ENCODE assay signal across 8 cellular contexts in the genomic region with DNA sequence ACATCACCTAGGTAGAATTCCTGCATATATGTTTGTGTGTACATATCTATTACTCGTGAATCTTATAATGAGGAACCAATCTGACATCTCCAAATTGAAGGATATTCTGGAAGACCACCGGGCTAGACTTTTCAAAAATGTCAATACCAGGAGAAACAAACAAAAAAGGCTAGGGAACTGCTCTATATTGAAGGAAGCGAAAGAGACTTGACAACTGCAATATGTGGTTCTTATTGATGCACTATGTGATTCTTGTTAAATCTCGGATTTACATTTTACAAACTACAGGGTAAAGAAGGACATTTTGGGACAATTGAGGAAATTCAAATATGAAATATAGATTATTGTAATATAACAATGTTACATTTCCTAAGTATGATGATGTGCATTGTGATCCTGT.
A peak's percentile ranks its signal among the peaks of the same experiment; 100 is the strongest.
DNase-seq lines count a peak whose midpoint lies in the region; ATAC-seq lines count a peak whose summit lies in the region.

No MANE protein-coding gene starts in this region.

- DNase-seq in activated CD4-positive, alpha-beta T cell treated with anti-CD3 and anti-CD28 coated beads, Interleukin-2, amount 10 ng/mL, durations not matched to agents 24 days and 14 days: no peak
- no peak for DNase-seq in activated CD4-positive, alpha-beta T cell treated with anti-CD3 and anti-CD28 coated beads for 1 hour
- no peak for DNase-seq in activated T-helper 2 cell treated with anti-CD3 and anti-CD28 coated beads, Interferon-gamma antibody, Interleukin-2, Interleukin-4, amounts not matched to agents 10 μg/mL and 5 μg/mL and 100 μg/mL, durations not matched to agents 14 hours and 24 hours and 36 hours (ENCODE audit: low spot score)
- DNase-seq in inferior parietal cortex (ENCODE audit: extremely low spot score): peak; percentile 65
- DNase-seq in T-helper 9 cell: no peak
- no peak for DNase-seq in NCI-H748 treated with DMSO at 0.1 percent for 48 hours (lab: John Stamatoyannopoulos, UW)

- intact Hi-C loops in activated CD4-positive, alpha-beta T cell treated with anti-CD3 and anti-CD28 coated beads, Interleukin-2, amount 10 ng/mL, durations not matched to agents 24 days and 14 days (cut with micrococcal nuclease): loop anchor here (2.0 to 10.0 kb wide), 5 partner anchors 29 to 1348 kb away; partner anchors contain the start of genes BBX, CIP2A and DZIP3
- intact Hi-C loops in activated T-helper 2 cell treated with anti-CD3 and anti-CD28 coated beads, Interferon-gamma antibody, Interleukin-2, Interleukin-4, amounts not matched to agents 10 μg/mL and 5 μg/mL and 100 μg/mL, durations not matched to agents 14 hours and 24 hours and 36 hours (cut with micrococcal nuclease): loop anchor here (2.0 to 5.0 kb wide), 7 partner anchors 191 to 1238 kb away; partner anchors contain the start of gene BBX

- H3K9me3 ChIP-seq in stomach smooth muscle (ENCODE audit: control insufficient read depth in 2 of 2, low read length in 2 of 2): no peaks in the 10 kb centered on the region

- H3K4me1 ChIP-seq in stomach smooth muscle (ENCODE audit: control insufficient read depth, insufficient read depth, low read length): peaks cover 3% of the 10 kb centered on the region

- peak overlapping the region; percentile 94 to 96 for H3K4me3 ChIP-seq in stomach smooth muscle (ENCODE audit: low read length in 2 of 2)

- H3K27ac Mint-ChIP-seq in activated CD4-positive, alpha-beta T cell treated with anti-CD3 and anti-CD28 coated beads, Interleukin-2, amount 10 ng/mL, durations not matched to agents 24 days and 14 days: no peak overlapping the region
- no peak overlapping the region for H3K27ac Mint-ChIP-seq in activated T-helper 2 cell treated with anti-CD3 and anti-CD28 coated beads, Interferon-gamma antibody, Interleukin-2, Interleukin-4, amounts not matched to agents 10 μg/mL and 5 μg/mL and 100 μg/mL, durations not matched to agents 14 hours and 24 hours and 36 hours

- H3K27me3 Mint-ChIP-seq in activated CD4-positive, alpha-beta T cell treated with anti-CD3 and anti-CD28 coated beads, Interleukin-2, amount 10 ng/mL, durations not matched to agents 24 days and 14 days: peaks cover 13% of the 10 kb centered on the region
- H3K27me3 Mint-ChIP-seq in activated T-helper 2 cell treated with anti-CD3 and anti-CD28 coated beads, Interferon-gamma antibody, Interleukin-2, Interleukin-4, amounts not matched to agents 10 μg/mL and 5 μg/mL and 100 μg/mL, durations not matched to agents 14 hours and 24 hours and 36 hours (ENCODE audit: low read depth): peaks cover 10% of the 10 kb centered on the region

- peak overlapping the region; percentile 89 for H3K4me3 Mint-ChIP-seq in activated CD4-positive, alpha-beta T cell treated with anti-CD3 and anti-CD28 coated beads, Interleukin-2, amount 10 ng/mL, durations not matched to agents 24 days and 14 days
- peak overlapping the region; percentile 42 for H3K4me3 Mint-ChIP-seq in activated T-helper 2 cell treated with anti-CD3 and anti-CD28 coated beads, Interferon-gamma antibody, Interleukin-2, Interleukin-4, amounts not matched to agents 10 μg/mL and 5 μg/mL and 100 μg/mL, durations not matched to agents 14 hours and 24 hours and 36 hours (ENCODE audit: low read depth)

- ATAC-seq in GM18867 (IDR thresholded peaks at IDR 0.05; ENCODE audit: unreplicated experiment): no peak

- no peaks in the 10 kb centered on the region for H3K9me3 Mint-ChIP-seq in activated CD4-positive, alpha-beta T cell treated with anti-CD3 and anti-CD28 coated beads, Interleukin-2, amount 10 ng/mL, durations not matched to agents 24 days and 14 days
- H3K9me3 Mint-ChIP-seq in activated T-helper 2 cell treated with anti-CD3 and anti-CD28 coated beads, Interferon-gamma antibody, Interleukin-2, Interleukin-4, amounts not matched to agents 10 μg/mL and 5 μg/mL and 100 μg/mL, durations not matched to agents 14 hours and 24 hours and 36 hours: no peaks in the 10 kb centered on the region

- peak overlapping the region in 1 of 2 donors; percentile 86 for H3K9ac ChIP-seq in stomach smooth muscle (ENCODE audit: low read length in 2 of 2)

- H3K36me3 Mint-ChIP-seq in activated CD4-positive, alpha-beta T cell treated with anti-CD3 and anti-CD28 coated beads, Interleukin-2, amount 10 ng/mL, durations not matched to agents 24 days and 14 days (ENCODE audit: low read depth): no peaks in the 10 kb centered on the region
- H3K36me3 Mint-ChIP-seq in activated T-helper 2 cell treated with anti-CD3 and anti-CD28 coated beads, Interferon-gamma antibody, Interleukin-2, Interleukin-4, amounts not matched to agents 10 μg/mL and 5 μg/mL and 100 μg/mL, durations not matched to agents 14 hours and 24 hours and 36 hours (ENCODE audit: low read depth): no peaks in the 10 kb centered on the region

- no peak overlapping the region for H3K27ac ChIP-seq in stomach smooth muscle (ENCODE audit: low read length)

- peaks cover 16% of the 10 kb centered on the region for H3K4me1 Mint-ChIP-seq in activated CD4-positive, alpha-beta T cell treated with anti-CD3 and anti-CD28 coated beads, Interleukin-2, amount 10 ng/mL, durations not matched to agents 24 days and 14 days
- peaks cover 16% of the 10 kb centered on the region for H3K4me1 Mint-ChIP-seq in activated T-helper 2 cell treated with anti-CD3 and anti-CD28 coated beads, Interferon-gamma antibody, Interleukin-2, Interleukin-4, amounts not matched to agents 10 μg/mL and 5 μg/mL and 100 μg/mL, durations not matched to agents 14 hours and 24 hours and 36 hours (ENCODE audit: low read depth)

- H3K27me3 ChIP-seq in stomach smooth muscle (ENCODE audit: control insufficient read depth in 1 of 2, insufficient read depth in 2 of 2, low read length in 2 of 2): no peaks in the 10 kb centered on the region

- peaks cover 0 to 1% of the 10 kb centered on the region in 2 donors for H3K36me3 ChIP-seq in stomach smooth muscle (ENCODE audit: control insufficient read depth in 2 of 2, insufficient read depth in 2 of 2, low read length in 2 of 2)
